23 cellular contexts compared by ENCODE assay signal in the genomic region with DNA sequence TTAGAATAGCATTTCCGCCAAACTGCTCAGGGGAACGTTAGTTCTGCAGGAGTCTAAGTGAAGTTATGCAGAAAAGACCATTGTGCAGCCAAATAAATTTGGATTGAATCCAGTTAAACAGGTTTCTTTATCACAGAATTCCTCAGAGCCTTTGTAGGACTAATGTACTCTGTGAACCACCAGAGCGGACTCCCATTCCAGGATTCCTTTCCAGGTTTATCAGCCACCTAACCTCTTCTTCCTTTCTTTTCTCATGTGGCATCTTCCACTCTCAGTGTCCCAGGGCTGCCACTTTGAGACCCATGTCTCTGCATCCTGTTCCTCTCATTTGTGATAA.
"Had no signal": no experiment of that assay in that cellular context is flagged by ENCODE, and none has a peak within 500 bp of the region (broad histone marks: within the 10 kb centered on the region; RNA-seq: fewer than 3 reads in every experiment).

No MANE protein-coding gene starts in this region.

- H3K4me3 Mint-ChIP-seq: activated naive CD8-positive, alpha-beta T cell treated with anti-CD3 and anti-CD28 coated beads for 36 hours; brain; stimulated activated memory B cell treated with anti-CD40 and anti-IgM and Interleukin-4, amounts not matched to agents 10 μg/mL and 1 μg/mL and 100 μg/mL, for 72 hours had no signal

- H2AFZ ChIP-seq: parathyroid adenoma had no signal

- H3K27me3 ChIP-seq: gastrocnemius medialis, testis, upper lobe of left lung had no signal

- DNase-seq: activated CD4-positive, alpha-beta T cell treated with anti-CD3 and anti-CD28 coated beads for 1 hour; activated CD4-positive, alpha-beta T cell treated with anti-CD3 and anti-CD28 coated beads, Interleukin-2, amount 50 U/mL, for 48 hours; activated naive CD4-positive, alpha-beta T cell; activated naive CD8-positive, alpha-beta T cell treated with anti-CD3 and anti-CD28 coated beads for 36 hours; amniotic stem cell; caudate nucleus; effector CD4-positive, alpha-beta T cell; gastrocnemius medialis; head of caudate nucleus; kidney; left ventricle myocardium inferior; mammary epithelial cell; spleen; stimulated activated CD4-positive, alpha-beta T cell treated with anti-CD3 and anti-CD28 coated beads, Interleukin-4, amount 100 ng/mL, for 4 hours; SW 1271; T-helper 2 cell; testis; upper lobe of left lung had no signal

- FAIRE-seq: colon, kidney had no signal

- H3K27ac ChIP-seq: gastrocnemius medialis, left ventricle myocardium inferior, parathyroid adenoma, spleen, testis, upper lobe of left lung, VCaP had no signal

- ATAC-seq: gastrocnemius medialis; stimulated activated memory B cell treated with anti-CD40 and anti-IgM and Interleukin-4, amounts not matched to agents 10 μg/mL and 1 μg/mL and 100 μg/mL, for 72 hours had no signal

- H3K9ac ChIP-seq: parathyroid adenoma had no signal

- H3K9me3 Mint-ChIP-seq: activated naive CD8-positive, alpha-beta T cell treated with anti-CD3 and anti-CD28 coated beads for 36 hours had no signal

- H3K4me3 ChIP-seq: gastrocnemius medialis, left ventricle myocardium inferior, spleen, testis, upper lobe of left lung had no signal

- H3K79me2 ChIP-seq: parathyroid adenoma had no signal

- H3K36me3 Mint-ChIP-seq: activated naive CD8-positive, alpha-beta T cell treated with anti-CD3 and anti-CD28 coated beads for 36 hours; brain; stimulated activated memory B cell treated with anti-CD40 and anti-IgM and Interleukin-4, amounts not matched to agents 10 μg/mL and 1 μg/mL and 100 μg/mL, for 72 hours had no signal

- H3K36me3 ChIP-seq: gastrocnemius medialis, left ventricle myocardium inferior, spleen, upper lobe of left lung had no signal

- H3K27ac Mint-ChIP-seq: activated naive CD8-positive, alpha-beta T cell treated with anti-CD3 and anti-CD28 coated beads for 36 hours; stimulated activated memory B cell treated with anti-CD40 and anti-IgM and Interleukin-4, amounts not matched to agents 10 μg/mL and 1 μg/mL and 100 μg/mL, for 72 hours had no signal

- H3K27me3 Mint-ChIP-seq: stimulated activated memory B cell treated with anti-CD40 and anti-IgM and Interleukin-4, amounts not matched to agents 10 μg/mL and 1 μg/mL and 100 μg/mL, for 72 hours had no signal

- H3K4me1 Mint-ChIP-seq: activated naive CD8-positive, alpha-beta T cell treated with anti-CD3 and anti-CD28 coated beads for 36 hours; stimulated activated memory B cell treated with anti-CD40 and anti-IgM and Interleukin-4, amounts not matched to agents 10 μg/mL and 1 μg/mL and 100 μg/mL, for 72 hours had no signal

- H3K9me3 ChIP-seq: gastrocnemius medialis, left ventricle myocardium inferior, spleen, testis, upper lobe of left lung had no signal

- H3K4me1 ChIP-seq: gastrocnemius medialis, left ventricle myocardium inferior, parathyroid adenoma, spleen, testis, upper lobe of left lung had no signal
